Comparison of ENCODE assay signal across 8 cellular contexts in the genomic region with DNA sequence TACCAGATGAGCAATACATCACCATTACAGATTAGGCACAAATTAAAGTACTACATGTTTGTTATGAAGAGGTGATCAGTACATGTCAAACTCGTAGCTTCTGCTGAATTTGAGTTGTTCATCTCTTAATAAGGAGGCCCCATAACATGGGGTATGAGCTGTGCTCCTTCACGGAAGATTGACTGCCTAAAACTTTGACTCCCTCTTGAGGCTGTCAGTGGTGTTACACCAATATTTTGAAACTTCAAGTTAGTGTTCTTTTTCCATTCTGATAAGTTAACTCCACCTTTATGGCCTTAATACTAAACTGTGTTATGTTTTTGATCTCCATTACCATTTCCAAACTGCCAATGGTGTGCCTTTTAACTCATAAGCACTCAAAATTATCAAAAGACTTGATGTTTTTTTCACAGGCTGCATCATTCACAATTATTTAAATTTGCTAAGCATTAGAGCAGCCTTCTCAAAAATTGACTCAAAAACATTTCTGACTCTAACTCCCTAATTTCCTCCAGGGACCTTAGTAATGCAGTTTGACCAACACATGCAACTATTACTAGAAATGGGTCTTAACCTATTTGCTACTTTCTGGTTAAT.
DNase-seq lines count a peak whose midpoint lies in the region; ATAC-seq, FAIRE-seq and TF ChIP-seq lines count a peak whose summit lies in the region.

No MANE protein-coding gene starts in this region.

- H3K4me1 Mint-ChIP-seq in astrocyte (ENCODE audit: low read depth, unreplicated experiment) = no peaks in the 10 kb centered on the region
- no peaks in the 10 kb centered on the region for H3K4me1 Mint-ChIP-seq in activated T-cell treated with anti-CD3 and anti-CD28 coated beads, Interleukin-2, amount 50 U/mL, for 24 hours (ENCODE audit: low read depth)

- TF ChIP-seq CTCF in GM12872 (IDR thresholded peaks at IDR 0.05; ENCODE audit: insufficient read depth, low read depth, low read length) (peak; percentile 67), astrocyte (IDR thresholded peaks at IDR 0.05; ENCODE audit: insufficient read depth, low read depth, low read length) (peak; percentile 85)

- H3K36me3 ChIP-seq in GM23248 (ENCODE audit: low read depth) (no peaks in the 10 kb centered on the region), Karpas-422 (ENCODE audit: insufficient read depth, low read length) (no peaks in the 10 kb centered on the region), astrocyte (ENCODE audit: insufficient read depth, low read length) (no peaks in the 10 kb centered on the region)

- no peaks in the 10 kb centered on the region for H3K36me3 Mint-ChIP-seq in astrocyte (ENCODE audit: low read depth, unreplicated experiment)
- no peaks in the 10 kb centered on the region for H3K36me3 Mint-ChIP-seq in activated T-cell treated with anti-CD3 and anti-CD28 coated beads, Interleukin-2, amount 50 U/mL, for 24 hours (ENCODE audit: low read depth)

- no peaks in the 10 kb centered on the region for H3K9me3 ChIP-seq in GM23248 (ENCODE audit: low read depth)
- H3K9me3 ChIP-seq in Karpas-422 (ENCODE audit: low read length) = no peaks in the 10 kb centered on the region
- no peaks in the 10 kb centered on the region for H3K9me3 ChIP-seq in astrocyte (ENCODE audit: insufficient read depth, low read depth, low read length)

- H3K27ac Mint-ChIP-seq in astrocyte (ENCODE audit: unreplicated experiment) = no peak overlapping the region
- no peak overlapping the region for H3K27ac Mint-ChIP-seq in activated T-cell treated with anti-CD3 and anti-CD28 coated beads, Interleukin-2, amount 50 U/mL, for 24 hours

- H3K27me3 ChIP-seq in GM23248 (replicated peaks; ENCODE audit: insufficient read depth) (no peaks in the 10 kb centered on the region), Karpas-422 (ENCODE audit: low read length) (no peaks in the 10 kb centered on the region), astrocyte (ENCODE audit: insufficient read depth, low read length) (no peaks in the 10 kb centered on the region)

- in situ Hi-C loops in GM23248 (cut with MboI) = loop anchor here (25.0 kb wide), 1 partner anchor 1176 kb away; no protein-coding TSS in a partner anchor

- peak; percentile 80 for ATAC-seq in left lobe of liver

- H3K4me3 ChIP-seq in GM23248 (no peak overlapping the region), Karpas-422 (ENCODE audit: low read length) (no peak overlapping the region), astrocyte (ENCODE audit: insufficient read depth, low read depth, low read length) (no peak overlapping the region)

- DNase-seq in GM23248 (peak; percentile 48), Karpas-422 (peak; percentile 76), astrocyte (ENCODE audit: low read depth) (peak; percentile 33), left lobe of liver (ENCODE audit: low spot score) (no peak), activated gamma-delta T cell (lab: John Stamatoyannopoulos, UW) (no peak), DMS153 (lab: John Stamatoyannopoulos, UW) (no peak)
- no peak for DNase-seq in activated T-cell treated with anti-CD3 and anti-CD28 coated beads, Interleukin-2, amount 50 U/mL, for 24 hours

- H3K79me2 ChIP-seq in GM23248 (ENCODE audit: insufficient read depth) = no peaks in the 10 kb centered on the region
- no peaks in the 10 kb centered on the region for H3K79me2 ChIP-seq in Karpas-422 (ENCODE audit: low read length)
- no peaks in the 10 kb centered on the region for H3K79me2 ChIP-seq in astrocyte (ENCODE audit: insufficient read depth, low read length)

- H3K9me2 ChIP-seq in GM23248 (ENCODE audit: insufficient read depth) = no peaks in the 10 kb centered on the region
- no peaks in the 10 kb centered on the region for H3K9me2 ChIP-seq in Karpas-422 (replicated peaks; ENCODE audit: insufficient read depth, low read length)

- H3K4me1 ChIP-seq in GM23248 (ENCODE audit: insufficient read depth) = no peaks in the 10 kb centered on the region
- H3K4me1 ChIP-seq in Karpas-422 (ENCODE audit: low read length) = no peaks in the 10 kb centered on the region
- H3K4me1 ChIP-seq in astrocyte (ENCODE audit: insufficient read depth, low read length) = no peaks in the 10 kb centered on the region

- H3K9ac ChIP-seq in GM23248 (no peak overlapping the region), Karpas-422 (ENCODE audit: low read length) (no peak overlapping the region), astrocyte (ENCODE audit: low read length) (no peak overlapping the region)

- peak; percentile 82 for FAIRE-seq in astrocyte (lab: Jason Lieb, UNC)

- no peaks in the 10 kb centered on the region for H3K9me3 Mint-ChIP-seq in astrocyte (ENCODE audit: unreplicated experiment)
- H3K9me3 Mint-ChIP-seq in activated T-cell treated with anti-CD3 and anti-CD28 coated beads, Interleukin-2, amount 50 U/mL, for 24 hours = peaks cover 16% of the 10 kb centered on the region

- H3K27me3 Mint-ChIP-seq in astrocyte (ENCODE audit: low read depth, unreplicated experiment) = no peaks in the 10 kb centered on the region
- H3K27me3 Mint-ChIP-seq in activated T-cell treated with anti-CD3 and anti-CD28 coated beads, Interleukin-2, amount 50 U/mL, for 24 hours = no peaks in the 10 kb centered on the region

- H2AFZ ChIP-seq in GM23248 (no peak overlapping the region), Karpas-422 (ENCODE audit: low read length) (0 out of 2 replicates have a peak overlapping the region, but pooled peaks have one; percentile 18), astrocyte (ENCODE audit: low read depth, low read length) (no peak overlapping the region)

- H4K20me1 ChIP-seq in GM23248 (ENCODE audit: insufficient read depth) = no peaks in the 10 kb centered on the region
- H4K20me1 ChIP-seq in Karpas-422 (ENCODE audit: insufficient read depth, low read depth, low read length) = no peaks in the 10 kb centered on the region
- no peaks in the 10 kb centered on the region for H4K20me1 ChIP-seq in astrocyte (ENCODE audit: insufficient read depth, low read length)

- H3K27ac ChIP-seq in GM23248 = no peak overlapping the region
- no peak overlapping the region for H3K27ac ChIP-seq in Karpas-422 (ENCODE audit: low read length)
- H3K27ac ChIP-seq in astrocyte (ENCODE audit: low read depth, low read length) = no peak overlapping the region

- no peaks in the 10 kb centered on the region for H3F3A ChIP-seq in GM23248 (ENCODE audit: insufficient read depth)

- H3K4me3 Mint-ChIP-seq in astrocyte (ENCODE audit: unreplicated experiment) = no peak overlapping the region
- no peak overlapping the region for H3K4me3 Mint-ChIP-seq in activated T-cell treated with anti-CD3 and anti-CD28 coated beads, Interleukin-2, amount 50 U/mL, for 24 hours

- 3 to 6% methylated on average over 2 of the region's 2 CpGs for WGBS in GM23248 (ENCODE audit: low coverage in 1 of 2, low lambda C conversion rate in 2 of 2, missing lambda C conversion rate in 2 of 2), 2 experiments

- no peak overlapping the region for H3K4me2 ChIP-seq in GM23248 (ENCODE audit: unreplicated experiment)
- no peak overlapping the region for H3K4me2 ChIP-seq in Karpas-422 (ENCODE audit: low read depth, low read length, poor library complexity, severe bottlenecking)
- no peak overlapping the region for H3K4me2 ChIP-seq in astrocyte (ENCODE audit: low read length)

Comparison
In these comparisons a context has a peak if more than half of its experiments do, and no peak if none do; other contexts are left out.
1. DNase-seq: peak in GM23248 (single experiment), Karpas-422 (single experiment) and astrocyte (single experiment); none in left lobe of liver (single experiment), activated T-cell treated with anti-CD3 and anti-CD28 coated beads, Interleukin-2, amount 50 U/mL, for 24 hours (single experiment), activated gamma-delta T cell (single experiment) and DMS153 (single experiment).